In genomic region chr7:50822110-50822509, GRCh38 we compare ENCODE assay signal across 16 cellular contexts. TPM values are rescaled to one million over a fixed set of nuclear protein-coding genes. Genes with fewer than 3 reads are reported as not detected.
DNase-seq lines count a peak whose midpoint lies in the region; ATAC-seq and TF ChIP-seq lines count a peak whose summit lies in the region.
"Had no signal": no experiment of that assay in that cellular context is flagged by ENCODE, and none has a peak within 500 bp of the region (broad histone marks: within the 10 kb centered on the region; RNA-seq: fewer than 3 reads in every experiment).

No MANE protein-coding gene starts in this region.

- peaks cover 48% of the 10 kb centered on the region for H3K4me1 ChIP-seq in PC-3 (ENCODE audit: insufficient read depth, low read length)
- H3K4me1 ChIP-seq in skeletal muscle tissue (ENCODE audit: control insufficient read depth in 3 of 3, insufficient read depth in 3 of 3, low read length in 3 of 3), result peaks cover 5 to 9% (median 5%) of the 10 kb centered on the region in 3 donors
- peaks cover 24% of the 10 kb centered on the region for H3K4me1 ChIP-seq in left ventricle myocardium inferior

- ATAC-seq in PC-3 (no peak; the same call in 1 of the 2 replicates), HG03460 (IDR thresholded peaks at IDR 0.05; ENCODE audit: unreplicated experiment) (no peak)
- ATAC-seq: CD8-positive, alpha-beta T cell had no signal

- no peak overlapping the region for H3K4me3 ChIP-seq in PC-3 (ENCODE audit: low read length)
- no peak overlapping the region for H3K4me3 ChIP-seq in fibroblast of the aortic adventitia (ENCODE audit: low read depth, low read length)
- H3K4me3 ChIP-seq in skeletal muscle tissue (ENCODE audit: low read length in 3 of 3), result no peak overlapping the region
- no peak overlapping the region for H3K4me3 ChIP-seq in left ventricle myocardium inferior
- H3K4me3 ChIP-seq: SJSA1 had no signal

- no peaks in the 10 kb centered on the region for H3K9me3 Mint-ChIP-seq in Calu3 (ENCODE audit: low read depth, unreplicated experiment)
- H3K9me3 Mint-ChIP-seq: CD8-positive, alpha-beta T cell had no signal

- H3K27ac ChIP-seq in PC-3 (ENCODE audit: low read length), result peak overlapping the region; percentile 90
- peak overlapping the region; percentile 34 for H3K27ac ChIP-seq in skeletal muscle tissue (ENCODE audit: low read depth, low read length)
- H3K27ac ChIP-seq in left ventricle myocardium inferior (replicated peaks), result no peak overlapping the region
- H3K27ac ChIP-seq: SJSA1 had no signal

- H3K36me3 Mint-ChIP-seq in Calu3 (ENCODE audit: insufficient read depth, unreplicated experiment), result peaks cover 6% of the 10 kb centered on the region
- H3K36me3 Mint-ChIP-seq: CD8-positive, alpha-beta T cell; IgD-negative memory B cell had no signal

- POLR2A ChIA-PET in PC-3 (lab: Charles Lee; ENCODE audit: unreplicated experiment), result no interaction called here

- intact Hi-C loops in Calu3 (cut with micrococcal nuclease; ENCODE audit: unreplicated experiment) (no loop called here), PC-3 (cut with micrococcal nuclease) (loop anchor here (1.0 kb wide), 1 partner anchor 10 kb away; no protein-coding TSS in a partner anchor), left ventricle myocardium inferior (cut with micrococcal nuclease) (no loop called here)

- H4K20me1 ChIP-seq in PC-3 (ENCODE audit: low read length), result no peaks in the 10 kb centered on the region

- no peaks in the 10 kb centered on the region for H3F3A ChIP-seq in PC-3 (ENCODE audit: low read length, unreplicated experiment)

- H3K9ac ChIP-seq in PC-3 (ENCODE audit: low read length) (peak overlapping the region; percentile 66), skeletal muscle tissue (ENCODE audit: low read depth in 1 of 3, low read length in 3 of 3) (peak overlapping the region in 1 of 3 donors; percentile 26)

- peak overlapping the region; percentile 30 for H3K27ac Mint-ChIP-seq in Calu3 (ENCODE audit: unreplicated experiment)
- H3K27ac Mint-ChIP-seq: B cell; CD8-positive, alpha-beta T cell; IgD-negative memory B cell had no signal

- no peaks in the 10 kb centered on the region for H3K9me2 ChIP-seq in PC-3 (replicated peaks; ENCODE audit: low read length)

- DNase-seq in Calu3, result no peak
- peak; percentile 56 for DNase-seq in PC-3
- peak; percentile 19 for DNase-seq in fibroblast of the aortic adventitia (ENCODE audit: low read depth)
- no peak for DNase-seq in NOMO-1 treated with DMSO at 0.1 percent for 48 hours (lab: John Stamatoyannopoulos, UW; ENCODE audit: unreplicated experiment)
- DNase-seq in left ventricle myocardium inferior, result no peak
- DNase-seq: CD8-positive, alpha-beta T cell; DMS 273 treated with DMSO at 0.1 percent for 48 hours; H7; NCI-H1930; NCI-H2171; NCI-H446 treated with DMSO at 0.1 percent for 48 hours had no signal

- H3K4me1 Mint-ChIP-seq in Calu3 (ENCODE audit: low read depth, unreplicated experiment), result peaks cover 46% of the 10 kb centered on the region
- H3K4me1 Mint-ChIP-seq: B cell, IgD-negative memory B cell had no signal

- CTCF ChIA-PET in Calu3 (lab: Charles Lee) (interaction anchor here (0.6 to 1.6 kb wide), 5 partner anchors 9 to 319 kb away, joined by 3 to 13 read pairs (median 4); no protein-coding TSS in a partner anchor), PC-3 (lab: Charles Lee) (no interaction called here)

- H3K27me3 Mint-ChIP-seq in Calu3 (ENCODE audit: unreplicated experiment), result no peaks in the 10 kb centered on the region

- peak overlapping the region; percentile 44 for H3K4me3 Mint-ChIP-seq in Calu3 (ENCODE audit: low read depth, unreplicated experiment)
- H3K4me3 Mint-ChIP-seq: B cell; CD8-positive, alpha-beta T cell; IgD-negative memory B cell had no signal

- BruUV-seq in Calu3 (replicated peaks; lab: Mats Ljungman, UMichigan), result no TSS peak
- BruUV-seq in PC-3 (replicated peaks; lab: Mats Ljungman, UMichigan), result no TSS peak

- H3K4me2 ChIP-seq in PC-3 (ENCODE audit: low read length), result peak overlapping the region; percentile 50

- TF ChIP-seq CTCF in Calu3 (IDR thresholded peaks at IDR 0.05; ENCODE audit: unreplicated experiment), result no peak
- no peak for TF ChIP-seq CTCF in PC-3 (conservative IDR thresholded peaks at IDR 0.05; ENCODE audit: low read depth, low read length)
- no peak for TF ChIP-seq CTCF in fibroblast of the aortic adventitia (IDR thresholded peaks at IDR 0.05; ENCODE audit: insufficient read depth, low read length)
- TF ChIP-seq CTCF in left ventricle myocardium inferior (IDR thresholded peaks at IDR 0.05; ENCODE audit: borderline replicate concordance), result no peak

- no peaks in the 10 kb centered on the region for H3K79me2 ChIP-seq in PC-3 (ENCODE audit: low read length)

- H3K36me3 ChIP-seq in PC-3 (ENCODE audit: low read depth, low read length) (no peaks in the 10 kb centered on the region), skeletal muscle tissue (ENCODE audit: control insufficient read depth in 3 of 3, insufficient read depth in 3 of 3, low read length in 3 of 3) (no peaks in the 10 kb centered on the region), left ventricle myocardium inferior (no peaks in the 10 kb centered on the region)
- H3K36me3 ChIP-seq: SJSA1 had no signal

- H3K27me3 ChIP-seq in PC-3 (ENCODE audit: low read length), result no peaks in the 10 kb centered on the region
- H3K27me3 ChIP-seq in skeletal muscle tissue (ENCODE audit: control insufficient read depth in 3 of 3, insufficient read depth in 3 of 3, low read length in 3 of 3), result no peaks in the 10 kb centered on the region
- H3K27me3 ChIP-seq in left ventricle myocardium inferior (ENCODE audit: low read depth), result no peaks in the 10 kb centered on the region
- H3K27me3 ChIP-seq: SJSA1 had no signal

- H3K9me3 ChIP-seq in PC-3 (ENCODE audit: low read length) (no peaks in the 10 kb centered on the region), skeletal muscle tissue (ENCODE audit: control insufficient read depth in 3 of 3, low read length in 3 of 3) (no peaks in the 10 kb centered on the region), left ventricle myocardium inferior (replicated peaks) (no peaks in the 10 kb centered on the region)
- H3K9me3 ChIP-seq: SJSA1 had no signal

- H2AFZ ChIP-seq in PC-3 (ENCODE audit: low read length), result no peak overlapping the region

RNA-seq across cellular contexts. Expression of gene GRB10, which starts 39.4 kb away (rescaled TPM):
- total RNA-seq in Calu3 (2022) (86.2 and 90.6 TPM in 2 replicates), PC-3 (2014; rRNA removed) (61.3 and 89.8 TPM in 2 replicates), fibroblast of the aortic adventitia (ENCODE audit: low replicate concordance) (20.1 and 39.1 TPM in 2 replicates), skeletal muscle tissue (17.7 TPM), left ventricle myocardium inferior (40.6 TPM)
- total RNA-seq: B cell had no signal

Comparison
In these comparisons a context has a peak if more than half of its experiments do, and no peak if none do; other contexts are left out.
1. DNase-seq: peak in PC-3 (single experiment) and fibroblast of the aortic adventitia (single experiment); none in Calu3 (single experiment), NOMO-1 treated with DMSO at 0.1 percent for 48 hours (single experiment) and left ventricle myocardium inferior (single experiment).